In genomic region chr3:67082533-67083024, GRCh38 we compare ENCODE assay signal across 13 cellular contexts.
A peak's percentile ranks its signal among the peaks of the same experiment; 100 is the strongest.
DNase-seq lines count a peak whose midpoint lies in the region; ATAC-seq lines count a peak whose summit lies in the region.
"Had no signal": no experiment of that assay in that cellular context is flagged by ENCODE, and none has a peak within 500 bp of the region (broad histone marks: within the 10 kb centered on the region; RNA-seq: fewer than 3 reads in every experiment).

No MANE protein-coding gene starts in this region.

- no peak overlapping the region for H4K91ac ChIP-seq in neuronal stem cell (ENCODE audit: low read depth, low read length, poor library complexity)

- no peak overlapping the region for H3K18ac ChIP-seq in neuronal stem cell (ENCODE audit: low read length)

- H3K9me3 ChIP-seq in Karpas-422 (ENCODE audit: low read length) (peaks cover 23% of the 10 kb centered on the region; the same call in 1 of the 2 replicates), neuronal stem cell (replicated peaks in 1 of 2; ENCODE audit: control insufficient read depth in 2 of 2, insufficient read depth in 1 of 2, low read depth in 1 of 2, low read length in 2 of 2) (peaks cover 0 to 12% of the 10 kb centered on the region in 2 donors)
- H3K9me3 ChIP-seq: suprapubic skin had no signal

- H3K36me3 ChIP-seq in Karpas-422 (ENCODE audit: insufficient read depth, low read length) (peaks cover 6% of the 10 kb centered on the region; the same call in 1 of the 2 replicates), neuronal stem cell (replicated peaks in 1 of 2; ENCODE audit: control insufficient read depth in 2 of 2, insufficient read depth in 2 of 2, low read length in 2 of 2) (no peaks in the 10 kb centered on the region)
- H3K36me3 ChIP-seq: esophagus squamous epithelium, left lung, suprapubic skin had no signal

- no peak overlapping the region for H3K4ac ChIP-seq in neuronal stem cell (ENCODE audit: low read length)

- no peak overlapping the region for H3K23ac ChIP-seq in neuronal stem cell (ENCODE audit: low read depth, low read length, poor library complexity)

- peaks cover 36% of the 10 kb centered on the region for H3K4me1 Mint-ChIP-seq in activated T-cell treated with anti-CD3 and anti-CD28 coated beads, Interleukin-2, amount 50 U/mL, for 72 hours (ENCODE audit: low read depth)
- peaks cover 20% of the 10 kb centered on the region for H3K4me1 Mint-ChIP-seq in activated T-helper 2 cell treated with anti-CD3 and anti-CD28 coated beads, Interferon-gamma antibody, Interleukin-2, Interleukin-4, amounts not matched to agents 10 μg/mL and 5 μg/mL and 100 μg/mL, durations not matched to agents 14 hours and 24 hours and 36 hours (ENCODE audit: low read depth)

- H3K9me3 Mint-ChIP-seq in activated T-cell treated with anti-CD3 and anti-CD28 coated beads, Interleukin-2, amount 50 U/mL, for 72 hours = peaks cover 17 to 24% of the 10 kb centered on the region in 2 donors
- H3K9me3 Mint-ChIP-seq in activated T-helper 2 cell treated with anti-CD3 and anti-CD28 coated beads, Interferon-gamma antibody, Interleukin-2, Interleukin-4, amounts not matched to agents 10 μg/mL and 5 μg/mL and 100 μg/mL, durations not matched to agents 14 hours and 24 hours and 36 hours = peaks cover 53% of the 10 kb centered on the region

- H2BK5ac ChIP-seq in neuronal stem cell (ENCODE audit: low read length) = no peak overlapping the region

- H3K27me3 Mint-ChIP-seq in activated T-cell treated with anti-CD3 and anti-CD28 coated beads, Interleukin-2, amount 50 U/mL, for 72 hours (ENCODE audit: low read depth) = no peaks in the 10 kb centered on the region
- peaks cover 3% of the 10 kb centered on the region for H3K27me3 Mint-ChIP-seq in activated T-helper 2 cell treated with anti-CD3 and anti-CD28 coated beads, Interferon-gamma antibody, Interleukin-2, Interleukin-4, amounts not matched to agents 10 μg/mL and 5 μg/mL and 100 μg/mL, durations not matched to agents 14 hours and 24 hours and 36 hours (ENCODE audit: low read depth)

- H3K4me3 Mint-ChIP-seq in activated T-cell treated with anti-CD3 and anti-CD28 coated beads, Interleukin-2, amount 50 U/mL, for 72 hours = peak overlapping the region in 1 of 2 donors; percentile 25
- no peak overlapping the region for H3K4me3 Mint-ChIP-seq in activated T-helper 2 cell treated with anti-CD3 and anti-CD28 coated beads, Interferon-gamma antibody, Interleukin-2, Interleukin-4, amounts not matched to agents 10 μg/mL and 5 μg/mL and 100 μg/mL, durations not matched to agents 14 hours and 24 hours and 36 hours (ENCODE audit: low read depth)

- no peak overlapping the region for H2BK120ac ChIP-seq in neuronal stem cell (ENCODE audit: low read depth, low read length)

- H3K4me1 ChIP-seq in Karpas-422 (ENCODE audit: low read length) = peaks cover 3% of the 10 kb centered on the region; the same call in 1 of the 2 replicates
- peaks cover 0 to 11% of the 10 kb centered on the region in 2 donors for H3K4me1 ChIP-seq in neuronal stem cell (ENCODE audit: control insufficient read depth in 2 of 2, insufficient read depth in 1 of 2, low read depth in 1 of 2, low read length in 2 of 2)
- H3K4me1 ChIP-seq: esophagus squamous epithelium, left lung, suprapubic skin had no signal

- no peaks in the 10 kb centered on the region for H3K9me2 ChIP-seq in Karpas-422 (replicated peaks; ENCODE audit: insufficient read depth, low read length)

- intact Hi-C loops in activated T-helper 2 cell treated with anti-CD3 and anti-CD28 coated beads, Interferon-gamma antibody, Interleukin-2, Interleukin-4, amounts not matched to agents 10 μg/mL and 5 μg/mL and 100 μg/mL, durations not matched to agents 14 hours and 24 hours and 36 hours (cut with micrococcal nuclease) = loop anchor here (1.0 to 10.0 kb wide), 3 partner anchors 84 to 572 kb away; partner anchors contain the start of genes KBTBD8 and SUCLG2
- intact Hi-C loops in left colon (cut with DNase I, micrococcal nuclease) = no loop called here

- peaks cover 23 to 48% of the 10 kb centered on the region in 2 donors for H3K36me3 Mint-ChIP-seq in activated T-cell treated with anti-CD3 and anti-CD28 coated beads, Interleukin-2, amount 50 U/mL, for 72 hours (ENCODE audit: insufficient read depth in 2 of 2)
- peaks cover 21% of the 10 kb centered on the region for H3K36me3 Mint-ChIP-seq in activated T-helper 2 cell treated with anti-CD3 and anti-CD28 coated beads, Interferon-gamma antibody, Interleukin-2, Interleukin-4, amounts not matched to agents 10 μg/mL and 5 μg/mL and 100 μg/mL, durations not matched to agents 14 hours and 24 hours and 36 hours (ENCODE audit: low read depth)

- no peaks in the 10 kb centered on the region for H4K20me1 ChIP-seq in Karpas-422 (ENCODE audit: insufficient read depth, low read depth, low read length)

- DNase-seq in activated T-cell treated with anti-CD3 and anti-CD28 coated beads, Interleukin-2, amount 50 U/mL, for 72 hours = no peak
- DNase-seq in activated T-cell treated with anti-CD3 and anti-CD28 coated beads, Interleukin-2, amount 50 U/mL, for 48 hours = no peak
- DNase-seq in Karpas-422 = no peak
- DNase-seq in activated T-helper 2 cell treated with anti-CD3 and anti-CD28 coated beads, Interferon-gamma antibody, Interleukin-2, Interleukin-4, amounts not matched to agents 10 μg/mL and 5 μg/mL and 100 μg/mL, durations not matched to agents 14 hours and 24 hours and 36 hours (ENCODE audit: low spot score) = no peak
- no peak for DNase-seq in neuronal stem cell (ENCODE audit: low spot score)
- DNase-seq in NK-92 treated with Interleukin-12 subunit alpha and Interleukin-12 subunit beta, amount 100 ng/mL, for 24 hours (lab: John Stamatoyannopoulos, UW) = no peak
- DNase-seq in left colon = no peak
- DNase-seq: ACHN, anterior cingulate cortex, esophagus squamous epithelium, left lung had no signal

- no peak overlapping the region for H2BK15ac ChIP-seq in neuronal stem cell (ENCODE audit: low read length)

- no peak overlapping the region for H4K8ac ChIP-seq in neuronal stem cell (ENCODE audit: low read depth, low read length)

- H2AK5ac ChIP-seq in neuronal stem cell (ENCODE audit: low read depth, low read length) = no peak overlapping the region

- H3K14ac ChIP-seq in neuronal stem cell (ENCODE audit: low read length) = no peak overlapping the region

- peak overlapping the region; percentile 79 for H3K27ac Mint-ChIP-seq in activated T-cell treated with anti-CD3 and anti-CD28 coated beads, Interleukin-2, amount 50 U/mL, for 72 hours
- peak overlapping the region; percentile 13 for H3K27ac Mint-ChIP-seq in activated T-helper 2 cell treated with anti-CD3 and anti-CD28 coated beads, Interferon-gamma antibody, Interleukin-2, Interleukin-4, amounts not matched to agents 10 μg/mL and 5 μg/mL and 100 μg/mL, durations not matched to agents 14 hours and 24 hours and 36 hours

- H3K27me3 ChIP-seq in Karpas-422 (ENCODE audit: low read length) = no peaks in the 10 kb centered on the region
- no peaks in the 10 kb centered on the region for H3K27me3 ChIP-seq in neuronal stem cell (ENCODE audit: control insufficient read depth in 3 of 3, insufficient read depth in 3 of 3, low read depth in 1 of 3, low read length in 3 of 3)
- H3K27me3 ChIP-seq: esophagus squamous epithelium, left lung, suprapubic skin had no signal

- H3K79me1 ChIP-seq in neuronal stem cell (ENCODE audit: low read depth, low read length) = no peaks in the 10 kb centered on the region

- H3K4me3 ChIP-seq in Karpas-422 (ENCODE audit: low read length) (peak overlapping the region; percentile 19; the same call in 1 of the 2 replicates), neuronal stem cell (ENCODE audit: low read length in 2 of 2) (no peak overlapping the region)
- H3K4me3 ChIP-seq: esophagus squamous epithelium, left lung, suprapubic skin had no signal

- H3K4me2 ChIP-seq in Karpas-422 (ENCODE audit: low read depth, low read length, poor library complexity, severe bottlenecking) = no peak overlapping the region
- no peak overlapping the region for H3K4me2 ChIP-seq in neuronal stem cell (ENCODE audit: insufficient read depth, low read length, poor library complexity, severe bottlenecking)

- H3K9ac ChIP-seq in Karpas-422 (ENCODE audit: low read length) (no peak overlapping the region), neuronal stem cell (ENCODE audit: low read depth, low read length, poor library complexity) (no peak overlapping the region)

- no CpG with 5 or more reads among the region's 4 CpGs for WGBS in neuronal stem cell (ENCODE audit: extremely low coverage in 2 of 2, insufficient read length in 2 of 2, insufficient replicate concordance in 1 of 2), 2 donors

- ATAC-seq in activated T-cell treated with anti-CD3 and anti-CD28 coated beads, Interleukin-2, amount 50 U/mL, for 72 hours (replicated peaks in 1 of 2) = no peak
- ATAC-seq in HG03378 (IDR thresholded peaks at IDR 0.05; ENCODE audit: unreplicated experiment) (no peak), left colon (no peak)
- ATAC-seq: left lung had no signal

- H3K27ac ChIP-seq in Karpas-422 (ENCODE audit: low read length) = no peak overlapping the region
- H3K27ac ChIP-seq in neuronal stem cell (replicated peaks; ENCODE audit: low read length) = no peak overlapping the region
- H3K27ac ChIP-seq: esophagus squamous epithelium, left lung, suprapubic skin had no signal

- no peak overlapping the region for H2BK12ac ChIP-seq in neuronal stem cell (ENCODE audit: low read length)

- no peaks in the 10 kb centered on the region for H3K79me2 ChIP-seq in Karpas-422 (ENCODE audit: low read length)

- H2AFZ ChIP-seq in Karpas-422 (ENCODE audit: low read length) = peak overlapping the region; percentile 74
- peak overlapping the region; percentile 6 for H2AFZ ChIP-seq in neuronal stem cell (ENCODE audit: low read length)
